In genomic region chr15:70259640-70260066, GRCh38 we compare ENCODE assay signal across 11 cellular contexts.
DNase-seq lines count a peak whose midpoint lies in the region; ATAC-seq and TF ChIP-seq lines count a peak whose summit lies in the region.
"Had no signal": no experiment of that assay in that cellular context is flagged by ENCODE, and none has a peak within 500 bp of the region (broad histone marks: within the 10 kb centered on the region; RNA-seq: fewer than 3 reads in every experiment).

No MANE protein-coding gene starts in this region.

- no peak for ATAC-seq in stimulated activated naive CD8-positive, alpha-beta T cell treated with anti-CD3 and anti-CD28 coated beads, Interleukin-15, Interleukin-2, amounts not matched to agents 100 U/mL and 50 U/mL, for 24 hours
- no peak for ATAC-seq in HG03432 (IDR thresholded peaks at IDR 0.05; ENCODE audit: unreplicated experiment)

- H3K27ac Mint-ChIP-seq in stimulated activated naive CD8-positive, alpha-beta T cell treated with anti-CD3 and anti-CD28 coated beads, Interleukin-15, Interleukin-2, amounts not matched to agents 100 ng/mL and 50 ng/mL, for 24 hours: peak overlapping the region; percentile 68

- H3K4me1 Mint-ChIP-seq in stimulated activated naive CD8-positive, alpha-beta T cell treated with anti-CD3 and anti-CD28 coated beads, Interleukin-15, Interleukin-2, amounts not matched to agents 100 ng/mL and 50 ng/mL, for 24 hours (ENCODE audit: low read depth): peaks cover 65% of the 10 kb centered on the region

- TF ChIP-seq EP300 in transverse colon (IDR thresholded peaks at IDR 0.05; ENCODE audit: low read depth): no peak

- no peak for TF ChIP-seq POLR2A in erythroblast (IDR thresholded peaks at IDR 0.05; ENCODE audit: low read length)
- no peak for TF ChIP-seq POLR2A in transverse colon (IDR thresholded peaks at IDR 0.05)

- H3K27ac ChIP-seq in SJCRH30: no peak overlapping the region
- no peak overlapping the region for H3K27ac ChIP-seq in transverse colon

- H3K36me3 ChIP-seq in SJCRH30 (no peaks in the 10 kb centered on the region), transverse colon (no peaks in the 10 kb centered on the region)

- in situ Hi-C loops in transverse colon (cut with MboI; ENCODE audit: low pct_ligation_motif_present in 1 of 4, low pct_unique_long_range_greater_than_20kb in 1 of 4, low sequenced_read_pairs in 3 of 4): no loop called here

- H3K4me1 ChIP-seq in SJCRH30: peaks cover 9% of the 10 kb centered on the region; the same call in 1 of the 2 replicates
- H3K4me1 ChIP-seq in transverse colon: peaks cover 8 to 38% (median 15%) of the 10 kb centered on the region in 4 donors

- no peak for DNase-seq in stimulated activated naive CD8-positive, alpha-beta T cell treated with anti-CD3 and anti-CD28 coated beads, Interleukin-15, Interleukin-2, amounts not matched to agents 100 U/mL and 50 U/mL, for 24 hours
- DNase-seq in SJCRH30 (peak; percentile 29 to 60), erythroblast (lab: John Stamatoyannopoulos, UW) (peak; percentile 26 to 37), NCI-H146 (lab: John Stamatoyannopoulos, UW) (no peak), transverse colon (no peak), NCI-H2196 treated with DMSO at 0.1 percent for 48 hours (lab: John Stamatoyannopoulos, UW; ENCODE audit: unreplicated experiment) (no peak)
- DNase-seq: NCI-H1105 treated with DMSO at 0.1 percent for 48 hours; stimulated activated naive CD8-positive, alpha-beta T cell treated with anti-CD3 and anti-CD28 coated beads, Interleukin-15, amount 100 ng/mL, for 72 hours had no signal

- 68% methylated on average over 6 of the region's 6 CpGs; no CpG with 5 or more reads in 1 of the 2 donors for WGBS in transverse colon (ENCODE audit: low coverage in 1 of 2), 2 donors

- H3K9me3 Mint-ChIP-seq in stimulated activated naive CD8-positive, alpha-beta T cell treated with anti-CD3 and anti-CD28 coated beads, Interleukin-15, Interleukin-2, amounts not matched to agents 100 ng/mL and 50 ng/mL, for 24 hours: no peaks in the 10 kb centered on the region
- H3K9me3 Mint-ChIP-seq: activated T-cell treated with anti-CD3 and anti-CD28 coated beads, Interleukin-2, amount 50 U/mL, for 4 hours; stimulated activated naive CD8-positive, alpha-beta T cell treated with anti-CD3 and anti-CD28 coated beads, Interleukin-15, amount 100 ng/mL, for 72 hours had no signal

- H3K9me3 ChIP-seq in SJCRH30 (replicated peaks) (no peaks in the 10 kb centered on the region), transverse colon (no peaks in the 10 kb centered on the region)

- H3K27me3 ChIP-seq in SJCRH30 (peaks cover 5% of the 10 kb centered on the region; the same call in 1 of the 2 replicates), transverse colon (no peaks in the 10 kb centered on the region)

- intact Hi-C loops in transverse colon (cut with DNase I; ENCODE audit: low total_unique reads): loop anchor here (10.0 kb wide), 1 partner anchor 165 kb away; the partner anchor contains the start of gene TLE3

- no peak for TF ChIP-seq CTCF in transverse colon (IDR thresholded peaks at IDR 0.05)

- no peak overlapping the region for H3K4me3 Mint-ChIP-seq in stimulated activated naive CD8-positive, alpha-beta T cell treated with anti-CD3 and anti-CD28 coated beads, Interleukin-15, Interleukin-2, amounts not matched to agents 100 ng/mL and 50 ng/mL, for 24 hours

- no peaks in the 10 kb centered on the region for H3K36me3 Mint-ChIP-seq in stimulated activated naive CD8-positive, alpha-beta T cell treated with anti-CD3 and anti-CD28 coated beads, Interleukin-15, Interleukin-2, amounts not matched to agents 100 ng/mL and 50 ng/mL, for 24 hours (ENCODE audit: low read depth)

- no peak overlapping the region for H3K4me3 ChIP-seq in SJCRH30
- H3K4me3 ChIP-seq in transverse colon: no peak overlapping the region

- H3K27me3 Mint-ChIP-seq in stimulated activated naive CD8-positive, alpha-beta T cell treated with anti-CD3 and anti-CD28 coated beads, Interleukin-15, Interleukin-2, amounts not matched to agents 100 ng/mL and 50 ng/mL, for 24 hours: peaks cover 10% of the 10 kb centered on the region

Comparison
In these comparisons a context has a peak if more than half of its experiments do, and no peak if none do; other contexts are left out.
1. DNase-seq: peak in SJCRH30 (2 of 2) and erythroblast (2 of 2); none in stimulated activated naive CD8-positive, alpha-beta T cell treated with anti-CD3 and anti-CD28 coated beads, Interleukin-15, Interleukin-2, amounts not matched to agents 100 U/mL and 50 U/mL, for 24 hours (single experiment), NCI-H146 (single experiment), transverse colon (single experiment) and NCI-H2196 treated with DMSO at 0.1 percent for 48 hours (single experiment).